2 cellular contexts compared by ENCODE assay signal in the genomic region with DNA sequence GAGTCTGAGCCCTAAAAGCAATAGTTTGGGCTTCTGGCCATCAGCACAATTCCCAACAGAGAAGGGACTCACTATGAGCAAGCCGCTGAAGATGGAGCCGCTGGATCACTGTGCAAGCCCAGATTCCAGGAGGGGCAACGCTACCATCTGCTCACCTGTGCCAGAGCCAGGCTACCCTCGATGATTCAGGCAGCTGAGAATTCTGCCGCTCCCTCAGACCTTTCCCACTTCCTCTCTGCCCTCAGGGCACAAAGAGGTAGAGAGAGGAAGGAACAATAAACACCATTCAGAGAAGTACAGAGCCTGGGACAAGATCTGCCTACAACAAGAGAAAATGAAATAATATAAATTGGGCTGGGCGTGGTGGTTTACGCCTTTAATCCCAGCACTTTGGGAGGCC.
TF ChIP-seq lines count a peak whose summit lies in the region.

No MANE protein-coding gene starts in this region.

TF ChIP-seq in A549, 52 proteins besides CTCF, POLR2A, EP300 and RAD21 (continued from another document):
- TF ChIP-seq MYC (IDR thresholded peaks at IDR 0.05; ENCODE audit: borderline replicate concordance, low read length) (no peak), ZSCAN20 (CRISPR knock-in tag; IDR thresholded peaks at IDR 0.05) (no peak), TP53 (CRISPR knock-in tag; IDR thresholded peaks at IDR 0.05) (no peak), CBX8 (IDR thresholded peaks at IDR 0.05) (no peak), MAZ (IDR thresholded peaks at IDR 0.05; ENCODE audit: borderline replicate concordance, low read depth, low read length) (no peak), FOSB (CRISPR knock-in tag; IDR thresholded peaks at IDR 0.05) (no peak), ESRRA (IDR thresholded peaks at IDR 0.05; ENCODE audit: borderline replicate concordance, low read length) (no peak), JUNB (IDR thresholded peaks at IDR 0.05) (no peak)
- TF ChIP-seq, protein P1, sequence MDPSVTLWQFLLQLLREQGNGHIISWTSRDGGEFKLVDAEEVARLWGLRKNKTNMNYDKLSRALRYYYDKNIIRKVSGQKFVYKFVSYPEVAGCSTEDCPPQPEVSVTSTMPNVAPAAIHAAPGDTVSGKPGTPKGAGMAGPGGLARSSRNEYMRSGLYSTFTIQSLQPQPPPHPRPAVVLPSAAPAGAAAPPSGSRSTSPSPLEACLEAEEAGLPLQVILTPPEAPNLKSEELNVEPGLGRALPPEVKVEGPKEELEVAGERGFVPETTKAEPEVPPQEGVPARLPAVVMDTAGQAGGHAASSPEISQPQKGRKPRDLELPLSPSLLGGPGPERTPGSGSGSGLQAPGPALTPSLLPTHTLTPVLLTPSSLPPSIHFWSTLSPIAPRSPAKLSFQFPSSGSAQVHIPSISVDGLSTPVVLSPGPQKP (IDR thresholded peaks at IDR 0.05; ENCODE audit: low read depth, low read length): no peak
- TF ChIP-seq, protein P2, sequence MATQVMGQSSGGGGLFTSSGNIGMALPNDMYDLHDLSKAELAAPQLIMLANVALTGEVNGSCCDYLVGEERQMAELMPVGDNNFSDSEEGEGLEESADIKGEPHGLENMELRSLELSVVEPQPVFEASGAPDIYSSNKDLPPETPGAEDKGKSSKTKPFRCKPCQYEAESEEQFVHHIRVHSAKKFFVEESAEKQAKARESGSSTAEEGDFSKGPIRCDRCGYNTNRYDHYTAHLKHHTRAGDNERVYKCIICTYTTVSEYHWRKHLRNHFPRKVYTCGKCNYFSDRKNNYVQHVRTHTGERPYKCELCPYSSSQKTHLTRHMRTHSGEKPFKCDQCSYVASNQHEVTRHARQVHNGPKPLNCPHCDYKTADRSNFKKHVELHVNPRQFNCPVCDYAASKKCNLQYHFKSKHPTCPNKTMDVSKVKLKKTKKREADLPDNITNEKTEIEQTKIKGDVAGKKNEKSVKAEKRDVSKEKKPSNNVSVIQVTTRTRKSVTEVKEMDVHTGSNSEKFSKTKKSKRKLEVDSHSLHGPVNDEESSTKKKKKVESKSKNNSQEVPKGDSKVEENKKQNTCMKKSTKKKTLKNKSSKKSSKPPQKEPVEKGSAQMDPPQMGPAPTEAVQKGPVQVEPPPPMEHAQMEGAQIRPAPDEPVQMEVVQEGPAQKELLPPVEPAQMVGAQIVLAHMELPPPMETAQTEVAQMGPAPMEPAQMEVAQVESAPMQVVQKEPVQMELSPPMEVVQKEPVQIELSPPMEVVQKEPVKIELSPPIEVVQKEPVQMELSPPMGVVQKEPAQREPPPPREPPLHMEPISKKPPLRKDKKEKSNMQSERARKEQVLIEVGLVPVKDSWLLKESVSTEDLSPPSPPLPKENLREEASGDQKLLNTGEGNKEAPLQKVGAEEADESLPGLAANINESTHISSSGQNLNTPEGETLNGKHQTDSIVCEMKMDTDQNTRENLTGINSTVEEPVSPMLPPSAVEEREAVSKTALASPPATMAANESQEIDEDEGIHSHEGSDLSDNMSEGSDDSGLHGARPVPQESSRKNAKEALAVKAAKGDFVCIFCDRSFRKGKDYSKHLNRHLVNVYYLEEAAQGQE (IDR thresholded peaks at IDR 0.05): no peak
- TF ChIP-seq, protein P3, sequence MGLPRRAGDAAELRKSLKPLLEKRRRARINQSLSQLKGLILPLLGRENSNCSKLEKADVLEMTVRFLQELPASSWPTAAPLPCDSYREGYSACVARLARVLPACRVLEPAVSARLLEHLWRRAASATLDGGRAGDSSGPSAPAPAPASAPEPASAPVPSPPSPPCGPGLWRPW (IDR thresholded peaks at IDR 0.05): no peak
TF ChIP-seq in A549: peak in this region for 0.

TF ChIP-seq in GM12878, 131 proteins besides CTCF, POLR2A, EP300 and RAD21 (continued from another document):
- TF ChIP-seq, protein P4, sequence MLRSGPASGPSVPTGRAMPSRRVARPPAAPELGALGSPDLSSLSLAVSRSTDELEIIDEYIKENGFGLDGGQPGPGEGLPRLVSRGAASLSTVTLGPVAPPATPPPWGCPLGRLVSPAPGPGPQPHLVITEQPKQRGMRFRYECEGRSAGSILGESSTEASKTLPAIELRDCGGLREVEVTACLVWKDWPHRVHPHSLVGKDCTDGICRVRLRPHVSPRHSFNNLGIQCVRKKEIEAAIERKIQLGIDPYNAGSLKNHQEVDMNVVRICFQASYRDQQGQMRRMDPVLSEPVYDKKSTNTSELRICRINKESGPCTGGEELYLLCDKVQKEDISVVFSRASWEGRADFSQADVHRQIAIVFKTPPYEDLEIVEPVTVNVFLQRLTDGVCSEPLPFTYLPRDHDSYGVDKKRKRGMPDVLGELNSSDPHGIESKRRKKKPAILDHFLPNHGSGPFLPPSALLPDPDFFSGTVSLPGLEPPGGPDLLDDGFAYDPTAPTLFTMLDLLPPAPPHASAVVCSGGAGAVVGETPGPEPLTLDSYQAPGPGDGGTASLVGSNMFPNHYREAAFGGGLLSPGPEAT (IDR thresholded peaks at IDR 0.05; ENCODE audit: low read depth): no peak
- TF ChIP-seq SPI1 (IDR thresholded peaks at IDR 0.05; ENCODE audit: borderline replicate concordance, insufficient read depth, low read depth, low read length): peak; percentile 9; the same call in 1 of the 2 replicates
- no peak for TF ChIP-seq FOXM1 (IDR thresholded peaks at IDR 0.05; ENCODE audit: low read depth, low read length)
